ENCODE assay signal across 12 cellular contexts in the genomic region with DNA sequence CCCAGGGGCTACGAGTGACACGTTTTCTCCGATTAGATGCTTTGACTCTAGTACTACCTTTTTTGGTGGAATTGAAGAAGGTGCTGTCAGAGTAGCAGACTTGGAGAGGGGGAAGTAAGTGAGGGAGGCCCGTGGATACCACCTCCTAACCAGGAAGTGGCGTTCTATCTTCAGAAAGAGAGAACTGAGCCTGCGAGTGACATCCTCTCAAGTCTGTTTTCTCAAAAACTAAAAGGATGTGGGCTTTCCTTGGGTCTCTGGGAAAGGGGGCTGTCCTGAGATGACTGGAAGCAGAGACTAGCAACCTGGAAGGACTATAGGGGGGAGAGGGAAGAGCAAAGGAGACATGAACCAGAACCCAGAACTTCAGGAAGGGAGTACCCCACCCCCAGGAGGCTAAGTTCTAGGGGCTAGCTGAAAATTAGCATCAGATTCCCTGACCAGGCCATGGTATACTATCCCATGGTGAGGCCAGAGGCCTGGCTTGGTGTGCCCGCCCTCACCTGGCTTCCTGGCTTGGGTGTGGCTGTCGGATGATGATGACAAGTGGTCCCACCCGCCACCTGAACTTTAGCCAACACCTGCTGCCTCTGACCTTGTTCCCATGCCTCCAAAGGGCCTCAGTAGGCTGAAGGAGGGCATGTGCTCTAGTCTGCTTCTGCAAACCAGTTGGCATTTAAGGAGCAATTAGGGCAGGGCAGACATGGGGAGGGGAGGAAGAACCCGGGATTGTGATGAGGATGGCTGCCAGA. TPM values are rescaled to one million over a fixed set of nuclear protein-coding genes. Genes with fewer than 3 reads are reported as not detected.
DNase-seq lines count a peak whose midpoint lies in the region; ATAC-seq and TF ChIP-seq lines count a peak whose summit lies in the region.
"Had no signal": no experiment of that assay in that cellular context is flagged by ENCODE, and none has a peak within 500 bp of the region (broad histone marks: within the 10 kb centered on the region; RNA-seq: fewer than 3 reads in every experiment).

No MANE protein-coding gene starts in this region.

- H3K27ac ChIP-seq in mammary epithelial cell (ENCODE audit: insufficient read depth, low read depth, low read length): no peak overlapping the region
- H3K27ac ChIP-seq in upper lobe of right lung: no peak overlapping the region
- H3K27ac ChIP-seq in hepatocyte: no peak overlapping the region

- peaks cover 26% of the 10 kb centered on the region for H3K4me1 ChIP-seq in mammary epithelial cell (ENCODE audit: insufficient read depth, low read length)
- H3K4me1 ChIP-seq in upper lobe of right lung: peaks cover 57% of the 10 kb centered on the region
- peaks cover 19% of the 10 kb centered on the region for H3K4me1 ChIP-seq in hepatocyte (ENCODE audit: insufficient read depth)

- H3K27ac Mint-ChIP-seq in MCF 10A (ENCODE audit: low read depth, unreplicated experiment) (peak overlapping the region; percentile 59), mesothelial cell of epicardium (peak overlapping the region; percentile 25)
- H3K27ac Mint-ChIP-seq in activated CD4-positive, alpha-beta memory T cell treated with anti-CD3 and anti-CD28 coated beads, Interleukin-2, amount 10 ng/mL, durations not matched to agents 7 days and 5 days: peak overlapping the region; percentile 97

- H3K36me3 Mint-ChIP-seq in MCF 10A (ENCODE audit: insufficient read depth, unreplicated experiment): no peaks in the 10 kb centered on the region
- H3K36me3 Mint-ChIP-seq in activated CD4-positive, alpha-beta memory T cell treated with anti-CD3 and anti-CD28 coated beads, Interleukin-2, amount 10 ng/mL, durations not matched to agents 7 days and 5 days (ENCODE audit: low read depth): peaks cover 56% of the 10 kb centered on the region
- peaks cover 14% of the 10 kb centered on the region for H3K36me3 Mint-ChIP-seq in mesothelial cell of epicardium

- H3K4me1 Mint-ChIP-seq in MCF 10A (ENCODE audit: insufficient read depth, unreplicated experiment) (peaks cover 36% of the 10 kb centered on the region), mesothelial cell of epicardium (peaks cover 44% of the 10 kb centered on the region)
- peaks cover 74% of the 10 kb centered on the region for H3K4me1 Mint-ChIP-seq in activated CD4-positive, alpha-beta memory T cell treated with anti-CD3 and anti-CD28 coated beads, Interleukin-2, amount 10 ng/mL, durations not matched to agents 7 days and 5 days

- peaks cover 55% of the 10 kb centered on the region for H3K79me2 ChIP-seq in mammary epithelial cell (ENCODE audit: insufficient read depth, low read length)
- peaks cover 59% of the 10 kb centered on the region for H3K79me2 ChIP-seq in hepatocyte

- no peaks in the 10 kb centered on the region for H3K9me3 Mint-ChIP-seq in MCF 10A (ENCODE audit: unreplicated experiment)
- no peaks in the 10 kb centered on the region for H3K9me3 Mint-ChIP-seq in activated CD4-positive, alpha-beta memory T cell treated with anti-CD3 and anti-CD28 coated beads, Interleukin-2, amount 10 ng/mL, durations not matched to agents 7 days and 5 days
- no peaks in the 10 kb centered on the region for H3K9me3 Mint-ChIP-seq in mesothelial cell of epicardium

- H3K4me2 ChIP-seq in mammary epithelial cell (ENCODE audit: insufficient read depth, low read depth, low read length): no peak overlapping the region
- no peak overlapping the region for H3K4me2 ChIP-seq in hepatocyte

- H3K27me3 ChIP-seq in mammary epithelial cell (ENCODE audit: insufficient read depth, low read length): no peaks in the 10 kb centered on the region
- H3K27me3 ChIP-seq in upper lobe of right lung: no peaks in the 10 kb centered on the region
- H3K27me3 ChIP-seq in hepatocyte: no peaks in the 10 kb centered on the region

- no peaks in the 10 kb centered on the region for H3K9me2 ChIP-seq in hepatocyte (replicated peaks; ENCODE audit: insufficient read depth)

- TF ChIP-seq CTCF in MCF 10A (IDR thresholded peaks at IDR 0.05; ENCODE audit: unreplicated experiment) (no peak), mammary epithelial cell (conservative IDR thresholded peaks at IDR 0.05 in 1 of 2, IDR thresholded peaks at IDR 0.05 in 1 of 2; ENCODE audit: extremely low read depth in 1 of 2, insufficient read depth in 1 of 2, low read depth in 1 of 2, low read length in 2 of 2) (no peak), mesothelial cell of epicardium (IDR thresholded peaks at IDR 0.05; ENCODE audit: unreplicated experiment) (no peak), upper lobe of right lung (IDR thresholded peaks at IDR 0.05) (no peak), hepatocyte (IDR thresholded peaks at IDR 0.05; ENCODE audit: poor library complexity) (no peak)

- no peak overlapping the region for H2AFZ ChIP-seq in mammary epithelial cell (ENCODE audit: low read depth, low read length)
- no peak overlapping the region for H2AFZ ChIP-seq in hepatocyte

- POLR2A ChIA-PET in MCF 10A (lab: Yijun Ruan, JAX): interaction anchor here (1.3 to 2.8 kb wide), 3 partner anchors 14 to 17 kb away, joined by 3 to 19 read pairs (median 4); no protein-coding TSS in a partner anchor
- POLR2A ChIA-PET in activated CD4-positive, alpha-beta memory T cell treated with anti-CD3 and anti-CD28 coated beads, Interleukin-2, amount 10 ng/mL, durations not matched to agents 7 days and 5 days (lab: Charles Lee): interaction anchor here (0.8 to 6.0 kb wide), 8 partner anchors 12 to 355 kb away, joined by 3 to 64 read pairs (median 10); a partner anchor contains a TSS

- CTCF ChIA-PET in MCF 10A (lab: Yijun Ruan, JAX) (interaction anchor here (0.5 to 3.2 kb wide), 6 partner anchors 10 to 694 kb away, joined by 3 to 30 read pairs (median 4); no protein-coding TSS in a partner anchor), mammary epithelial cell (lab: Charles Lee; ENCODE audit: low non-redundant PET) (interaction anchor here (0.5 kb wide), 1 partner anchor 171 kb away, joined by 3 read pairs; no protein-coding TSS in a partner anchor)
- CTCF ChIA-PET in activated CD4-positive, alpha-beta memory T cell treated with anti-CD3 and anti-CD28 coated beads, Interleukin-2, amount 10 ng/mL, durations not matched to agents 7 days and 5 days (lab: Charles Lee): interaction anchor here (0.8 to 3.6 kb wide), 4 partner anchors 17 to 49 kb away, joined by 3 to 34 read pairs (median 14); a partner anchor contains a TSS

- ATAC-seq in upper lobe of right lung: peak; percentile 12

- in situ Hi-C loops in mammary epithelial cell (cut with MboI; ENCODE audit: low sequenced_read_pairs in 2 of 2): no loop called here

- no peaks in the 10 kb centered on the region for H4K20me1 ChIP-seq in mammary epithelial cell (ENCODE audit: insufficient read depth, low read length)
- H4K20me1 ChIP-seq in hepatocyte (ENCODE audit: insufficient read depth, poor library complexity, severe bottlenecking): peaks cover 23% of the 10 kb centered on the region

- dilution Hi-C loops in mammary epithelial cell (cut with HindIII; ENCODE audit: low sequenced_read_pairs): loop anchor here (10.0 kb wide), 1 partner anchor 171 kb away; no protein-coding TSS in a partner anchor

- BruUV-seq in MCF 10A (replicated peaks; lab: Mats Ljungman, UMichigan) (no TSS peak), mammary epithelial cell (replicated peaks; lab: Mats Ljungman, UMichigan) (no TSS peak)

- H3K36me3 ChIP-seq in mammary epithelial cell (ENCODE audit: insufficient read depth, low read length): no peaks in the 10 kb centered on the region
- no peaks in the 10 kb centered on the region for H3K36me3 ChIP-seq in upper lobe of right lung
- no peaks in the 10 kb centered on the region for H3K36me3 ChIP-seq in hepatocyte (replicated peaks; ENCODE audit: insufficient read depth, low read depth)

- peaks cover 3% of the 10 kb centered on the region for H3K9me3 ChIP-seq in mammary epithelial cell (replicated peaks; ENCODE audit: insufficient read depth, low read length)
- no peaks in the 10 kb centered on the region for H3K9me3 ChIP-seq in upper lobe of right lung
- H3K9me3 ChIP-seq in hepatocyte (ENCODE audit: low read depth): no peaks in the 10 kb centered on the region

- no peaks in the 10 kb centered on the region for H3K27me3 Mint-ChIP-seq in MCF 10A (ENCODE audit: insufficient read depth, unreplicated experiment)
- H3K27me3 Mint-ChIP-seq in activated CD4-positive, alpha-beta memory T cell treated with anti-CD3 and anti-CD28 coated beads, Interleukin-2, amount 10 ng/mL, durations not matched to agents 7 days and 5 days: no peaks in the 10 kb centered on the region
- no peaks in the 10 kb centered on the region for H3K27me3 Mint-ChIP-seq in mesothelial cell of epicardium (ENCODE audit: low read depth)

- 97% methylated on average over 7 of the region's 10 CpGs for WGBS in mammary epithelial cell (ENCODE audit: low coverage, missing lambda C conversion rate)
- 95% methylated on average over 10 of the region's 10 CpGs for WGBS in hepatocyte (ENCODE audit: low lambda C conversion rate, missing lambda C conversion rate)

- DNase-seq in MCF 10A (ENCODE audit: unreplicated experiment) (no peak), mammary epithelial cell (no peak), mesothelial cell of epicardium (ENCODE audit: low spot score in 2 of 2, unreplicated experiment in 2 of 2) (no peak), upper lobe of right lung (no peak), hepatocyte (ENCODE audit: low spot score) (no peak), COR-L47 (lab: John Stamatoyannopoulos, UW) (no peak)
- peak; percentile 42 for DNase-seq in activated CD4-positive, alpha-beta memory T cell treated with anti-CD3 and anti-CD28 coated beads, Interleukin-2, amount 10 ng/mL, durations not matched to agents 7 days and 5 days
- no peak for DNase-seq in activated CD4-positive, alpha-beta T cell treated with anti-CD3 and anti-CD28 coated beads, Interleukin-2, amount 50 U/mL, for 4 hours
- DNase-seq: C1 segment of cervical spinal cord, caudate nucleus, NCI-H2081, T1000 had no signal

- H3K9ac ChIP-seq in mammary epithelial cell (ENCODE audit: insufficient read depth, low read length): no peak overlapping the region

- no peak overlapping the region for H3K4me3 Mint-ChIP-seq in MCF 10A (ENCODE audit: unreplicated experiment)
- peak overlapping the region; percentile 31 for H3K4me3 Mint-ChIP-seq in activated CD4-positive, alpha-beta memory T cell treated with anti-CD3 and anti-CD28 coated beads, Interleukin-2, amount 10 ng/mL, durations not matched to agents 7 days and 5 days
- no peak overlapping the region for H3K4me3 Mint-ChIP-seq in mesothelial cell of epicardium

- no peak overlapping the region for H3K4me3 ChIP-seq in mammary epithelial cell (replicated peaks in 1 of 3; ENCODE audit: insufficient read depth in 1 of 3, low read depth in 2 of 3, low read length in 3 of 3)
- no peak overlapping the region for H3K4me3 ChIP-seq in upper lobe of right lung
- H3K4me3 ChIP-seq in hepatocyte: no peak overlapping the region

- intact Hi-C loops in MCF 10A (cut with micrococcal nuclease): no loop called here
- intact Hi-C loops in mammary epithelial cell (cut with micrococcal nuclease): no loop called here
- intact Hi-C loops in upper lobe of right lung (cut with DNase I): no loop called here

RNA-seq across cellular contexts. Expression of a gene that starts 49.1 kb away (rescaled TPM):
- 15.4 and 17.0 TPM in 2 replicates for total RNA-seq in MCF 10A (2022)
- total RNA-seq in mammary epithelial cell: 10 to 100 TPM; 70.5 to 91.1 TPM
- 67.7 TPM for polyA plus RNA-seq in mammary epithelial cell
- polyA minus RNA-seq in mammary epithelial cell: 229 TPM
- total RNA-seq in activated CD4-positive, alpha-beta memory T cell treated with anti-CD3 and anti-CD28 coated beads, Interleukin-2, amount 10 ng/mL, durations not matched to agents 7 days and 5 days: 100 to 1,000 TPM; 112 to 116 TPM
- 234 to 238 TPM (median 237 TPM) in 3 replicates for total RNA-seq in mesothelial cell of epicardium
- 93.8 TPM for total RNA-seq in upper lobe of right lung
- total RNA-seq in hepatocyte: 60.6 and 64.0 TPM in 2 replicates
- polyA plus RNA-seq in hepatocyte: 30.7 and 34.5 TPM in 2 replicates

Comparison
In these comparisons a context has a peak if more than half of its experiments do, and no peak if none do; other contexts are left out.
1. H3K27ac Mint-ChIP-seq: peak in every context shown above with its lines; median percentile 97 in activated CD4-positive, alpha-beta memory T cell treated with anti-CD3 and anti-CD28 coated beads, Interleukin-2, amount 10 ng/mL, durations not matched to agents 7 days and 5 days; 59 in MCF 10A; 25 in mesothelial cell of epicardium.